15 cellular contexts compared by ENCODE assay signal in genomic region chr9:137716694-137717287, GRCh38.
A peak's percentile ranks its signal among the peaks of the same experiment; 100 is the strongest.
DNase-seq lines count a peak whose midpoint lies in the region; ATAC-seq, FAIRE-seq and TF ChIP-seq lines count a peak whose summit lies in the region.
"Had no signal": no experiment of that assay in that cellular context is flagged by ENCODE, and none has a peak within 500 bp of the region (broad histone marks: within the 10 kb centered on the region; RNA-seq: fewer than 3 reads in every experiment).

No MANE protein-coding gene starts in this region.

- H4K20me1 ChIP-seq in GM12878 (ENCODE audit: control insufficient read depth, insufficient read depth) (no peaks in the 10 kb centered on the region), osteoblast (ENCODE audit: insufficient read depth, low read length) (peaks cover 12% of the 10 kb centered on the region)

- no peak overlapping the region for H3K9ac ChIP-seq in GM12878 (ENCODE audit: control insufficient read depth, insufficient read depth, low read length)

- H2AFZ ChIP-seq in GM12878 (ENCODE audit: control insufficient read depth, low read depth, low read length) (no peak overlapping the region), osteoblast (ENCODE audit: low read length) (no peak overlapping the region)

- no peak overlapping the region for H3K4me2 ChIP-seq in GM12878 (ENCODE audit: control insufficient read depth, insufficient read depth)
- no peak overlapping the region for H3K4me2 ChIP-seq in osteoblast (ENCODE audit: insufficient read depth, low read length)
- H3K4me2 ChIP-seq: smooth muscle cell had no signal

- H3K4me1 Mint-ChIP-seq in activated CD4-positive, alpha-beta T cell treated with anti-CD3 and anti-CD28 coated beads, Interleukin-2, amount 10 ng/mL, durations not matched to agents 24 days and 14 days, result peaks cover 10% of the 10 kb centered on the region

- no peaks in the 10 kb centered on the region for H3K27me3 Mint-ChIP-seq in activated CD4-positive, alpha-beta T cell treated with anti-CD3 and anti-CD28 coated beads, Interleukin-2, amount 10 ng/mL, durations not matched to agents 24 days and 14 days

- H3K4me1 ChIP-seq in GM12878 (ENCODE audit: control insufficient read depth, insufficient read depth, low read length) (no peaks in the 10 kb centered on the region; the same call in 1 of the 2 replicates), osteoblast (ENCODE audit: insufficient read depth, low read length) (no peaks in the 10 kb centered on the region)
- H3K4me1 ChIP-seq: transverse colon had no signal

- CTCF ChIA-PET in GM12878 (lab: Yijun Ruan, JAX), result no interaction called here

- no peak for TF ChIP-seq EP300 in GM12878 (IDR thresholded peaks at IDR 0.05; ENCODE audit: borderline replicate concordance in 1 of 2, control insufficient read depth in 1 of 2, low read depth in 2 of 2, low read length in 2 of 2)

- SMC1A ChIA-PET in GM12878 (lab: Charles Lee; ENCODE audit: uncharacterized antibody, unreplicated experiment), result no interaction called here

- H3K4me3 ChIP-seq in HL-60 (replicated peaks; ENCODE audit: insufficient read depth, low read length) (no peak overlapping the region), GM12878 (no peak overlapping the region), osteoblast (ENCODE audit: insufficient read depth, low read length) (no peak overlapping the region)
- H3K4me3 ChIP-seq: gastroesophageal sphincter, smooth muscle cell, transverse colon had no signal

- no peak for TF ChIP-seq RAD21 in GM12878 (IDR thresholded peaks at IDR 0.05; ENCODE audit: insufficient read depth, low read depth, low read length)

- intact Hi-C loops in activated CD4-positive, alpha-beta T cell treated with anti-CD3 and anti-CD28 coated beads, Interleukin-2, amount 10 ng/mL, durations not matched to agents 24 days and 14 days (cut with micrococcal nuclease), result no loop called here
- intact Hi-C loops in GM12878 (cut with micrococcal nuclease; ENCODE audit: unreplicated experiment), result no loop called here

- peaks cover 37% of the 10 kb centered on the region for H3K9me3 Mint-ChIP-seq in activated CD4-positive, alpha-beta T cell treated with anti-CD3 and anti-CD28 coated beads, Interleukin-2, amount 10 ng/mL, durations not matched to agents 24 days and 14 days

- H3K36me3 ChIP-seq in GM12878 (ENCODE audit: control insufficient read depth in 2 of 2, insufficient read depth in 2 of 2, low read length in 1 of 2), result peaks cover 11 to 18% of the 10 kb centered on the region in 2 experiments; a peak in 3 of 4 replicates
- H3K36me3 ChIP-seq in osteoblast (ENCODE audit: insufficient read depth, low read length), result peaks cover 17% of the 10 kb centered on the region

- H3K79me2 ChIP-seq in GM12878 (ENCODE audit: control insufficient read depth, insufficient read depth, low read length) (peaks cover 5% of the 10 kb centered on the region), osteoblast (ENCODE audit: insufficient read depth, low read length) (peaks cover 35% of the 10 kb centered on the region)

- no peak for TF ChIP-seq CTCF in HL-60 (IDR thresholded peaks at IDR 0.05; ENCODE audit: insufficient read depth, low read length)
- TF ChIP-seq CTCF in GM12878 (IDR thresholded peaks at IDR 0.05 in 2 of 3, conservative IDR thresholded peaks at IDR 0.05 in 1 of 3; ENCODE audit: control insufficient read depth in 2 of 3, extremely low read depth in 1 of 3, insufficient read depth in 1 of 3, low read depth in 3 of 3, low read length in 3 of 3), result no peak
- no peak for TF ChIP-seq CTCF in osteoblast (IDR thresholded peaks at IDR 0.05; ENCODE audit: extremely low read depth, low read depth, low read length)
- TF ChIP-seq CTCF in GM13976 (IDR thresholded peaks at IDR 0.05; ENCODE audit: borderline replicate concordance, control extremely low read depth, extremely low read depth, insufficient read depth, missing control alignments), result no peak

- H3K36me3 Mint-ChIP-seq in activated CD4-positive, alpha-beta T cell treated with anti-CD3 and anti-CD28 coated beads, Interleukin-2, amount 10 ng/mL, durations not matched to agents 24 days and 14 days (ENCODE audit: low read depth), result peaks cover 79% of the 10 kb centered on the region

- no peak for TF ChIP-seq POLR2A in GM12878 (IDR thresholded peaks at IDR 0.05; ENCODE audit: low read depth, low read length)

- RAD21 ChIA-PET in GM12878 (lab: Charles Lee; ENCODE audit: unreplicated experiment), result no interaction called here

- POLR2A ChIA-PET in GM12878 (lab: Charles Lee), result no interaction called here

- ATAC-seq in GM12878, result no peak
- ATAC-seq: gastroesophageal sphincter, left ventricle myocardium superior, PC-3 had no signal

- DNase-seq in activated CD4-positive, alpha-beta T cell treated with anti-CD3 and anti-CD28 coated beads, Interleukin-2, amount 10 ng/mL, durations not matched to agents 24 days and 14 days, result no peak
- no peak for DNase-seq in activated CD4-positive, alpha-beta T cell treated with anti-CD3 and anti-CD28 coated beads, Interleukin-2, amount 50 U/mL, for 4 hours
- DNase-seq in HL-60 (ENCODE audit: low read depth in 1 of 2, low spot score in 1 of 2) (no peak), GM12878 (ENCODE audit: low read depth, low spot score) (no peak), osteoblast (ENCODE audit: insufficient read length, low spot score, missing footprints) (peak; percentile 35), GM13976 (ENCODE audit: low spot score) (no peak), GDM1 (lab: John Stamatoyannopoulos, UW) (no peak), urothelium cell line (ENCODE audit: low spot score) (no peak)
- DNase-seq: left ventricle myocardium superior, NCI-H1105 treated with DMSO at 0.1 percent for 48 hours, PC-3, transverse colon had no signal

- peaks cover 12% of the 10 kb centered on the region for H3K9me3 ChIP-seq in GM12878 (replicated peaks; ENCODE audit: control insufficient read depth, insufficient read depth, low read length)
- H3K9me3 ChIP-seq in osteoblast (ENCODE audit: low read depth, low read length), result no peaks in the 10 kb centered on the region
- H3K9me3 ChIP-seq: gastroesophageal sphincter, transverse colon had no signal

- FAIRE-seq in GM12878 (lab: Jason Lieb, UNC) (no peak), urothelium cell line (lab: Jason Lieb, UNC) (no peak)

- no TSS peak for BruUV-seq in GM12878 (replicated peaks; lab: Mats Ljungman, UMichigan)

- H3K27ac ChIP-seq in HL-60 (replicated peaks) (peak overlapping the region; percentile 48; the same call in 1 of the 2 replicates), GM12878 (ENCODE audit: control insufficient read depth, insufficient read depth) (no peak overlapping the region), osteoblast (ENCODE audit: low read depth, low read length) (no peak overlapping the region)
- H3K27ac ChIP-seq: epithelial cell of prostate, gastroesophageal sphincter, transverse colon had no signal

- 96% methylated on average over 25 of the region's 25 CpGs for WGBS in GM12878 (ENCODE audit: insufficient coverage, insufficient replicate concordance, low lambda C conversion rate, missing lambda C conversion rate)

- no peak overlapping the region for H3K4me3 Mint-ChIP-seq in activated CD4-positive, alpha-beta T cell treated with anti-CD3 and anti-CD28 coated beads, Interleukin-2, amount 10 ng/mL, durations not matched to agents 24 days and 14 days

- in situ Hi-C loops in GM12878 (cut with MboI) (no loop called here), GM13976 (cut with MboI; ENCODE audit: low sequenced_read_pairs, unreplicated experiment) (no loop called here)

- peak overlapping the region; percentile 29 for H3K27ac Mint-ChIP-seq in activated CD4-positive, alpha-beta T cell treated with anti-CD3 and anti-CD28 coated beads, Interleukin-2, amount 10 ng/mL, durations not matched to agents 24 days and 14 days

- H3K27me3 ChIP-seq in HL-60 (ENCODE audit: insufficient read depth, poor library complexity, severe bottlenecking), result no peaks in the 10 kb centered on the region
- H3K27me3 ChIP-seq in GM12878 (replicated peaks in 1 of 2; ENCODE audit: control insufficient read depth in 2 of 2, insufficient read depth in 2 of 2, low read length in 1 of 2), result no peaks in the 10 kb centered on the region
- H3K27me3 ChIP-seq in osteoblast (ENCODE audit: insufficient read depth, low read length), result no peaks in the 10 kb centered on the region
- H3K27me3 ChIP-seq: gastroesophageal sphincter, transverse colon had no signal

TF ChIP-seq in GM12878, 131 proteins besides CTCF, POLR2A, EP300 and RAD21 (continues in another document):
- TF ChIP-seq ZBTB33 (IDR thresholded peaks at IDR 0.05), result peak; percentile 39; the same call in 1 of the 2 replicates
- no peak for TF ChIP-seq RUNX3 (IDR thresholded peaks at IDR 0.05; ENCODE audit: low read length)
- TF ChIP-seq ZNF217 (IDR thresholded peaks at IDR 0.05), result no peak
- TF ChIP-seq MLLT1 (IDR thresholded peaks at IDR 0.05), result peak; percentile 70; the same call in 1 of the 2 replicates
